Comparison of ENCODE assay signal across 2 cellular contexts in the genomic region with DNA sequence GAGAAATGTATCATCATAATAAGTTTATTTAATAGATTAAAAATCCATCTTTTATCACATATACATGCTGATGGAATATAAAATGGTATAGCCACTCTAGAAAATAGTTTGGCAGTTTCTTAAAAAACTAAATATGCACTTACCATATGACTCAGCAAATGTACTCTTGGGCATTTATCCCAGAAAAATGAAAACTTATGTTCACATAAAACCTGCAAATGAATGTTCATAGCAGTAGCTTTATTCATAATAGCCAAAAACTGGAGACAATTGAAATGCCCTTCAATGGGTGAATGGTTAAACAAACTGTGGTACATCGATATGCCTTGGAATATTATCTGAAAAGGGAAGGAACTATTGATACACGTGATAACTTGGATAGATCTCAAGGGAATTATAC.
TF ChIP-seq lines count a peak whose summit lies in the region.

No MANE protein-coding gene starts in this region.

TF ChIP-seq in HepG2, 621 proteins besides CTCF, POLR2A, EP300 and RAD21:
- TF ChIP-seq NFE2L2 (IDR thresholded peaks at IDR 0.05; ENCODE audit: low read length) (peak; percentile 62), ZNF644 (CRISPR knock-in tag; IDR thresholded peaks at IDR 0.05; ENCODE audit: low read depth) (no peak)

TF ChIP-seq in SK-N-SH treated with all-trans-retinoic acid at 6 μM for 48 hours, 23 proteins besides CTCF, POLR2A, EP300 and RAD21:
- TF ChIP-seq ZNF70 (CRISPR knock-in tag; IDR thresholded peaks at IDR 0.05) (no peak), PPARA (CRISPR knock-in tag; IDR thresholded peaks at IDR 0.05; ENCODE audit: borderline replicate concordance) (no peak), ZNF8 (CRISPR knock-in tag; IDR thresholded peaks at IDR 0.05) (peak; percentile 95), ISL1 (CRISPR knock-in tag; IDR thresholded peaks at IDR 0.05) (peak; percentile 98), ZFP3 (CRISPR knock-in tag; IDR thresholded peaks at IDR 0.05) (no peak)
- TF ChIP-seq, protein P1, sequence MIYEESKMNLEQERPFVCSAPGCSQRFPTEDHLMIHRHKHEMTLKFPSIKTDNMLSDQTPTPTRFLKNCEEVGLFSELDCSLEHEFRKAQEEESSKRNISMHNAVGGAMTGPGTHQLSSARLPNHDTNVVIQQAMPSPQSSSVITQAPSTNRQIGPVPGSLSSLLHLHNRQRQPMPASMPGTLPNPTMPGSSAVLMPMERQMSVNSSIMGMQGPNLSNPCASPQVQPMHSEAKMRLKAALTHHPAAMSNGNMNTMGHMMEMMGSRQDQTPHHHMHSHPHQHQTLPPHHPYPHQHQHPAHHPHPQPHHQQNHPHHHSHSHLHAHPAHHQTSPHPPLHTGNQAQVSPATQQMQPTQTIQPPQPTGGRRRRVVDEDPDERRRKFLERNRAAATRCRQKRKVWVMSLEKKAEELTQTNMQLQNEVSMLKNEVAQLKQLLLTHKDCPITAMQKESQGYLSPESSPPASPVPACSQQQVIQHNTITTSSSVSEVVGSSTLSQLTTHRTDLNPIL (CRISPR knock-in tag; IDR thresholded peaks at IDR 0.05; ENCODE audit: low read depth), result peak; percentile 21; the same call in 1 of the 2 replicates
TF ChIP-seq in SK-N-SH treated with all-trans-retinoic acid at 6 μM for 48 hours: peak in this region for 3.
